In the genomic region with DNA sequence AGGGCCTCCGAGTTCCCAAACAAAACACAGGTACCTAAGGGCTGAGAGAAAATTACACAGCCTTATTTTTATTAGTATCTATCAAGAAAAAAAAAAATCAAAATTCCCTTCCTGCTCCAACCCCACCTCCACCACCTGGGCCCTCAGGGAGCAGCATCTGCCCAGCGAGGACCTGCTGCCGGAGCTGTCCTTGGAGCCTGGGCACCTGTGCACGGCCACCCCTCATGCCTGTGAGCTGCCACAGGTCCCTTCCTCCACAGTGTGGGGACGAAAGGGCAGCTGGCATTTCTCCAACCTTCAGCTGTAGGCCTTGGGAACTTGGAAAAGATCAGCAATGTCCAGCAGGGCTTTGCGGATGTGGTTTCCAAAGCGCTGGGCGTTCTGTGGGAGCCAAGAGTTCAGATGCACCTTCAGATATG, we compare ENCODE assay signal across 1 cellular context.
TF ChIP-seq lines count a peak whose summit lies in the region.

No MANE protein-coding gene starts in this region.

TF ChIP-seq in HepG2, 621 proteins besides CTCF, POLR2A, EP300 and RAD21 (continued from another document and continues in another):
- TF ChIP-seq, protein P1, sequence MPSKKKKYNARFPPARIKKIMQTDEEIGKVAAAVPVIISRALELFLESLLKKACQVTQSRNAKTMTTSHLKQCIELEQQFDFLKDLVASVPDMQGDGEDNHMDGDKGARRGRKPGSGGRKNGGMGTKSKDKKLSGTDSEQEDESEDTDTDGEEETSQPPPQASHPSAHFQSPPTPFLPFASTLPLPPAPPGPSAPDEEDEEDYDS (CRISPR knock-in tag; IDR thresholded peaks at IDR 0.05): no peak
- TF ChIP-seq ZSCAN9 (CRISPR knock-in tag; IDR thresholded peaks at IDR 0.05; ENCODE audit: borderline replicate concordance) (no peak), SPEN (CRISPR knock-in tag; IDR thresholded peaks at IDR 0.05; ENCODE audit: low read depth) (peak; percentile 79; the same call in 1 of the 2 replicates), KDM2A (CRISPR knock-in tag; IDR thresholded peaks at IDR 0.05; ENCODE audit: borderline replicate concordance, low read depth) (peak; percentile 31; the same call in 1 of the 2 replicates), SOX13 (IDR thresholded peaks at IDR 0.05) (no peak), SOX13 (CRISPR knock-in tag; conservative IDR thresholded peaks at IDR 0.05 in 1 of 2, IDR thresholded peaks at IDR 0.05 in 1 of 2) (peak in 1 of 2 experiments; percentile 30; a peak in 1 of 4 replicates), REXO4 (CRISPR knock-in tag; IDR thresholded peaks at IDR 0.05; ENCODE audit: borderline replicate concordance) (no peak), PCBP1 (IDR thresholded peaks at IDR 0.05; ENCODE audit: borderline replicate concordance, low read depth, low read length) (no peak), MTA3 (CRISPR knock-in tag; IDR thresholded peaks at IDR 0.05) (no peak), ZNF432 (CRISPR knock-in tag; IDR thresholded peaks at IDR 0.05; ENCODE audit: borderline replicate concordance) (no peak), PPARG (CRISPR knock-in tag; conservative IDR thresholded peaks at IDR 0.05) (no peak), HMG20B (CRISPR knock-in tag; conservative IDR thresholded peaks at IDR 0.05) (no peak), EEA1 (CRISPR knock-in tag; IDR thresholded peaks at IDR 0.05; ENCODE audit: borderline replicate concordance) (no peak), NFE2 (CRISPR knock-in tag; IDR thresholded peaks at IDR 0.05) (no peak), ZNF292 (CRISPR knock-in tag; IDR thresholded peaks at IDR 0.05; ENCODE audit: borderline replicate concordance, low read depth) (peak; percentile 45; the same call in 1 of the 2 replicates), ZKSCAN1 (IDR thresholded peaks at IDR 0.05; ENCODE audit: low read length) (no peak), KAT7 (CRISPR knock-in tag; IDR thresholded peaks at IDR 0.05; ENCODE audit: borderline replicate concordance) (0 out of 2 replicates have a peak, but pooled peaks have one; percentile 32), ZNF10 (CRISPR knock-in tag; IDR thresholded peaks at IDR 0.05; ENCODE audit: borderline replicate concordance, low read depth) (no peak), CBFB (CRISPR knock-in tag; IDR thresholded peaks at IDR 0.05) (peak; percentile 36; the same call in 1 of the 2 replicates), HDAC2 (CRISPR knock-in tag; IDR thresholded peaks at IDR 0.05) (peak; percentile 69), XRCC5 (optimal IDR thresholded peaks at IDR 0.05; ENCODE audit: low read length) (no peak), HNRNPLL (IDR thresholded peaks at IDR 0.05; ENCODE audit: low read depth, low read length, poor library complexity, severe bottlenecking) (peak; percentile 21), CC2D1A (CRISPR knock-in tag; IDR thresholded peaks at IDR 0.05) (no peak), NR2F6 (IDR thresholded peaks at IDR 0.05) (no peak; the same call in 1 of the 2 replicates), NR2F6 (CRISPR knock-in tag; IDR thresholded peaks at IDR 0.05) (peak; percentile 73; the same call in 1 of the 2 replicates), GTF3A (CRISPR knock-in tag; conservative IDR thresholded peaks at IDR 0.05) (no peak), ZBTB7B (CRISPR knock-in tag; IDR thresholded peaks at IDR 0.05) (no peak), FOSL1 (CRISPR knock-in tag; IDR thresholded peaks at IDR 0.05; ENCODE audit: borderline replicate concordance) (no peak), ZNF460 (CRISPR knock-in tag; IDR thresholded peaks at IDR 0.05; ENCODE audit: borderline replicate concordance) (peak; percentile 85), CHCHD3 (CRISPR knock-in tag; IDR thresholded peaks at IDR 0.05) (no peak), CCDC6 (CRISPR knock-in tag; IDR thresholded peaks at IDR 0.05) (no peak), THAP11 (CRISPR knock-in tag; IDR thresholded peaks at IDR 0.05) (peak; percentile 42; the same call in 1 of the 2 replicates), ASH2L (IDR thresholded peaks at IDR 0.05; ENCODE audit: insufficient read length, low read depth, low read length) (peak; percentile 67), TARDBP (CRISPR knock-in tag; IDR thresholded peaks at IDR 0.05) (no peak), TEAD2 (CRISPR knock-in tag; IDR thresholded peaks at IDR 0.05) (no peak), CENPX (CRISPR knock-in tag; IDR thresholded peaks at IDR 0.05) (no peak), ZNF24 (IDR thresholded peaks at IDR 0.05) (no peak), PRPF4 (IDR thresholded peaks at IDR 0.05; ENCODE audit: low read depth, low read length, poor library complexity, severe bottlenecking) (no peak), ZNF720 (CRISPR knock-in tag; IDR thresholded peaks at IDR 0.05) (no peak), PITX1 (CRISPR knock-in tag; IDR thresholded peaks at IDR 0.05) (no peak)
- TF ChIP-seq, protein P2, sequence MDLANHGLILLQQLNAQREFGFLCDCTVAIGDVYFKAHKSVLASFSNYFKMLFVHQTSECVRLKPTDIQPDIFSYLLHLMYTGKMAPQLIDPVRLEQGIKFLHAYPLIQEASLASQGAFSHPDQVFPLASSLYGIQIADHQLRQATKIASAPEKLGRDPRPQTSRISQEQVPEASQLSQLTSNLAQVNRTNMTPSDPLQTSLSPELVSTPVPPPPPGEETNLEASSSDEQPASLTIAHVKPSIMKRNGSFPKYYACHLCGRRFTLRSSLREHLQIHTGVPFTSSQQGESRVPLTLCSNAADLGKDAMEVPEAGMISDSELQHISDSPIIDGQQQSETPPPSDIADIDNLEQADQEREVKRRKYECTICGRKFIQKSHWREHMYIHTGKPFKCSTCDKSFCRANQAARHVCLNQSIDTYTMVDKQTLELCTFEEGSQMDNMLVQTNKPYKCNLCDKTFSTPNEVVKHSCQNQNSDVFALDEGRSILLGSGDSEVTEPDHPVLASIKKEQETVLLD (CRISPR knock-in tag; IDR thresholded peaks at IDR 0.05; ENCODE audit: low read depth): no peak
- TF ChIP-seq, protein P3, sequence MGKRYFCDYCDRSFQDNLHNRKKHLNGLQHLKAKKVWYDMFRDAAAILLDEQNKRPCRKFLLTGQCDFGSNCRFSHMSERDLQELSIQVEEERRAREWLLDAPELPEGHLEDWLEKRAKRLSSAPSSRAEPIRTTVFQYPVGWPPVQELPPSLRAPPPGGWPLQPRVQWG (CRISPR knock-in tag; IDR thresholded peaks at IDR 0.05; ENCODE audit: borderline replicate concordance, low read depth): no peak
- TF ChIP-seq, protein P4, sequence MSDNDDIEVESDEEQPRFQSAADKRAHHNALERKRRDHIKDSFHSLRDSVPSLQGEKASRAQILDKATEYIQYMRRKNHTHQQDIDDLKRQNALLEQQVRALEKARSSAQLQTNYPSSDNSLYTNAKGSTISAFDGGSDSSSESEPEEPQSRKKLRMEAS (IDR thresholded peaks at IDR 0.05): peak; percentile 32; the same call in 1 of the 2 replicates
- TF ChIP-seq, protein P5, sequence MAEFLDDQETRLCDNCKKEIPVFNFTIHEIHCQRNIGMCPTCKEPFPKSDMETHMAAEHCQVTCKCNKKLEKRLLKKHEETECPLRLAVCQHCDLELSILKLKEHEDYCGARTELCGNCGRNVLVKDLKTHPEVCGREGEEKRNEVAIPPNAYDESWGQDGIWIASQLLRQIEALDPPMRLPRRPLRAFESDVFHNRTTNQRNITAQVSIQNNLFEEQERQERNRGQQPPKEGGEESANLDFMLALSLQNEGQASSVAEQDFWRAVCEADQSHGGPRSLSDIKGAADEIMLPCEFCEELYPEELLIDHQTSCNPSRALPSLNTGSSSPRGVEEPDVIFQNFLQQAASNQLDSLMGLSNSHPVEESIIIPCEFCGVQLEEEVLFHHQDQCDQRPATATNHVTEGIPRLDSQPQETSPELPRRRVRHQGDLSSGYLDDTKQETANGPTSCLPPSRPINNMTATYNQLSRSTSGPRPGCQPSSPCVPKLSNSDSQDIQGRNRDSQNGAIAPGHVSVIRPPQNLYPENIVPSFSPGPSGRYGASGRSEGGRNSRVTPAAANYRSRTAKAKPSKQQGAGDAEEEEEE (CRISPR knock-in tag; IDR thresholded peaks at IDR 0.05; ENCODE audit: borderline replicate concordance): no peak
- TF ChIP-seq, protein P6, sequence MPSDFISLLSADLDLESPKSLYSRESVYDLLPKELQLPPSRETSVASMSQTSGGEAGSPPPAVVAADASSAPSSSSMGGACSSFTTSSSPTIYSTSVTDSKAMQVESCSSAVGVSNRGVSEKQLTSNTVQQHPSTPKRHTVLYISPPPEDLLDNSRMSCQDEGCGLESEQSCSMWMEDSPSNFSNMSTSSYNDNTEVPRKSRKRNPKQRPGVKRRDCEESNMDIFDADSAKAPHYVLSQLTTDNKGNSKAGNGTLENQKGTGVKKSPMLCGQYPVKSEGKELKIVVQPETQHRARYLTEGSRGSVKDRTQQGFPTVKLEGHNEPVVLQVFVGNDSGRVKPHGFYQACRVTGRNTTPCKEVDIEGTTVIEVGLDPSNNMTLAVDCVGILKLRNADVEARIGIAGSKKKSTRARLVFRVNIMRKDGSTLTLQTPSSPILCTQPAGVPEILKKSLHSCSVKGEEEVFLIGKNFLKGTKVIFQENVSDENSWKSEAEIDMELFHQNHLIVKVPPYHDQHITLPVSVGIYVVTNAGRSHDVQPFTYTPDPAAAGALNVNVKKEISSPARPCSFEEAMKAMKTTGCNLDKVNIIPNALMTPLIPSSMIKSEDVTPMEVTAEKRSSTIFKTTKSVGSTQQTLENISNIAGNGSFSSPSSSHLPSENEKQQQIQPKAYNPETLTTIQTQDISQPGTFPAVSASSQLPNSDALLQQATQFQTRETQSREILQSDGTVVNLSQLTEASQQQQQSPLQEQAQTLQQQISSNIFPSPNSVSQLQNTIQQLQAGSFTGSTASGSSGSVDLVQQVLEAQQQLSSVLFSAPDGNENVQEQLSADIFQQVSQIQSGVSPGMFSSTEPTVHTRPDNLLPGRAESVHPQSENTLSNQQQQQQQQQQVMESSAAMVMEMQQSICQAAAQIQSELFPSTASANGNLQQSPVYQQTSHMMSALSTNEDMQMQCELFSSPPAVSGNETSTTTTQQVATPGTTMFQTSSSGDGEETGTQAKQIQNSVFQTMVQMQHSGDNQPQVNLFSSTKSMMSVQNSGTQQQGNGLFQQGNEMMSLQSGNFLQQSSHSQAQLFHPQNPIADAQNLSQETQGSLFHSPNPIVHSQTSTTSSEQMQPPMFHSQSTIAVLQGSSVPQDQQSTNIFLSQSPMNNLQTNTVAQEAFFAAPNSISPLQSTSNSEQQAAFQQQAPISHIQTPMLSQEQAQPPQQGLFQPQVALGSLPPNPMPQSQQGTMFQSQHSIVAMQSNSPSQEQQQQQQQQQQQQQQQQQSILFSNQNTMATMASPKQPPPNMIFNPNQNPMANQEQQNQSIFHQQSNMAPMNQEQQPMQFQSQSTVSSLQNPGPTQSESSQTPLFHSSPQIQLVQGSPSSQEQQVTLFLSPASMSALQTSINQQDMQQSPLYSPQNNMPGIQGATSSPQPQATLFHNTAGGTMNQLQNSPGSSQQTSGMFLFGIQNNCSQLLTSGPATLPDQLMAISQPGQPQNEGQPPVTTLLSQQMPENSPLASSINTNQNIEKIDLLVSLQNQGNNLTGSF (CRISPR knock-in tag; IDR thresholded peaks at IDR 0.05): no peak
- TF ChIP-seq, protein P7, sequence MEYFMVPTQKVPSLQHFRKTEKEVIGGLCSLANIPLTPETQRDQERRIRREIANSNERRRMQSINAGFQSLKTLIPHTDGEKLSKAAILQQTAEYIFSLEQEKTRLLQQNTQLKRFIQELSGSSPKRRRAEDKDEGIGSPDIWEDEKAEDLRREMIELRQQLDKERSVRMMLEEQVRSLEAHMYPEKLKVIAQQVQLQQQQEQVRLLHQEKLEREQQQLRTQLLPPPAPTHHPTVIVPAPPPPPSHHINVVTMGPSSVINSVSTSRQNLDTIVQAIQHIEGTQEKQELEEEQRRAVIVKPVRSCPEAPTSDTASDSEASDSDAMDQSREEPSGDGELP (IDR thresholded peaks at IDR 0.05; ENCODE audit: borderline replicate concordance, low read depth): peak; percentile 82; the same call in 1 of the 2 replicates
- TF ChIP-seq, protein P8, sequence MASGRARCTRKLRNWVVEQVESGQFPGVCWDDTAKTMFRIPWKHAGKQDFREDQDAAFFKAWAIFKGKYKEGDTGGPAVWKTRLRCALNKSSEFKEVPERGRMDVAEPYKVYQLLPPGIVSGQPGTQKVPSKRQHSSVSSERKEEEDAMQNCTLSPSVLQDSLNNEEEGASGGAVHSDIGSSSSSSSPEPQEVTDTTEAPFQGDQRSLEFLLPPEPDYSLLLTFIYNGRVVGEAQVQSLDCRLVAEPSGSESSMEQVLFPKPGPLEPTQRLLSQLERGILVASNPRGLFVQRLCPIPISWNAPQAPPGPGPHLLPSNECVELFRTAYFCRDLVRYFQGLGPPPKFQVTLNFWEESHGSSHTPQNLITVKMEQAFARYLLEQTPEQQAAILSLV (CRISPR knock-in tag; IDR thresholded peaks at IDR 0.05; ENCODE audit: borderline replicate concordance): no peak
- TF ChIP-seq, protein P9, sequence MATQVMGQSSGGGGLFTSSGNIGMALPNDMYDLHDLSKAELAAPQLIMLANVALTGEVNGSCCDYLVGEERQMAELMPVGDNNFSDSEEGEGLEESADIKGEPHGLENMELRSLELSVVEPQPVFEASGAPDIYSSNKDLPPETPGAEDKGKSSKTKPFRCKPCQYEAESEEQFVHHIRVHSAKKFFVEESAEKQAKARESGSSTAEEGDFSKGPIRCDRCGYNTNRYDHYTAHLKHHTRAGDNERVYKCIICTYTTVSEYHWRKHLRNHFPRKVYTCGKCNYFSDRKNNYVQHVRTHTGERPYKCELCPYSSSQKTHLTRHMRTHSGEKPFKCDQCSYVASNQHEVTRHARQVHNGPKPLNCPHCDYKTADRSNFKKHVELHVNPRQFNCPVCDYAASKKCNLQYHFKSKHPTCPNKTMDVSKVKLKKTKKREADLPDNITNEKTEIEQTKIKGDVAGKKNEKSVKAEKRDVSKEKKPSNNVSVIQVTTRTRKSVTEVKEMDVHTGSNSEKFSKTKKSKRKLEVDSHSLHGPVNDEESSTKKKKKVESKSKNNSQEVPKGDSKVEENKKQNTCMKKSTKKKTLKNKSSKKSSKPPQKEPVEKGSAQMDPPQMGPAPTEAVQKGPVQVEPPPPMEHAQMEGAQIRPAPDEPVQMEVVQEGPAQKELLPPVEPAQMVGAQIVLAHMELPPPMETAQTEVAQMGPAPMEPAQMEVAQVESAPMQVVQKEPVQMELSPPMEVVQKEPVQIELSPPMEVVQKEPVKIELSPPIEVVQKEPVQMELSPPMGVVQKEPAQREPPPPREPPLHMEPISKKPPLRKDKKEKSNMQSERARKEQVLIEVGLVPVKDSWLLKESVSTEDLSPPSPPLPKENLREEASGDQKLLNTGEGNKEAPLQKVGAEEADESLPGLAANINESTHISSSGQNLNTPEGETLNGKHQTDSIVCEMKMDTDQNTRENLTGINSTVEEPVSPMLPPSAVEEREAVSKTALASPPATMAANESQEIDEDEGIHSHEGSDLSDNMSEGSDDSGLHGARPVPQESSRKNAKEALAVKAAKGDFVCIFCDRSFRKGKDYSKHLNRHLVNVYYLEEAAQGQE (IDR thresholded peaks at IDR 0.05; ENCODE audit: borderline replicate concordance in 1 of 2, low read depth in 1 of 2, low read length in 2 of 2): no peak
- TF ChIP-seq, protein P10, sequence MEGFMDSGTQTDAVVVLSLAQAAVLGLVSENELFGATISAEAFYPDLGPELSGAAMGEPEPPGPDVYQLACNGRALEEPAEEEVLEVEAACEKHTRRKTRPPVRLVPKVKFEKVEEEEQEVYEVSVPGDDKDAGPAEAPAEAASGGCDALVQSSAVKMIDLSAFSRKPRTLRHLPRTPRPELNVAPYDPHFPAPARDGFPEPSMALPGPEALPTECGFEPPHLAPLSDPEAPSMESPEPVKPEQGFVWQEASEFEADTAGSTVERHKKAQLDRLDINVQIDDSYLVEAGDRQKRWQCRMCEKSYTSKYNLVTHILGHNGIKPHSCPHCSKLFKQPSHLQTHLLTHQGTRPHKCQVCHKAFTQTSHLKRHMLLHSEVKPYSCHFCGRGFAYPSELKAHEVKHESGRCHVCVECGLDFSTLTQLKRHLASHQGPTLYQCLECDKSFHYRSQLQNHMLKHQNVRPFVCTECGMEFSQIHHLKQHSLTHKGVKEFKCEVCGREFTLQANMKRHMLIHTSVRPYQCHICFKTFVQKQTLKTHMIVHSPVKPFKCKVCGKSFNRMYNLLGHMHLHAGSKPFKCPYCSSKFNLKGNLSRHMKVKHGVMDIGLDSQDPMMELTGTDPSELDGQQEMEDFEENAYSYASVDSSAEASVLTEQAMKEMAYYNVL (CRISPR knock-in tag; IDR thresholded peaks at IDR 0.05; ENCODE audit: borderline replicate concordance): no peak
